Comparison of ENCODE assay signal across 8 cellular contexts in the genomic region with DNA sequence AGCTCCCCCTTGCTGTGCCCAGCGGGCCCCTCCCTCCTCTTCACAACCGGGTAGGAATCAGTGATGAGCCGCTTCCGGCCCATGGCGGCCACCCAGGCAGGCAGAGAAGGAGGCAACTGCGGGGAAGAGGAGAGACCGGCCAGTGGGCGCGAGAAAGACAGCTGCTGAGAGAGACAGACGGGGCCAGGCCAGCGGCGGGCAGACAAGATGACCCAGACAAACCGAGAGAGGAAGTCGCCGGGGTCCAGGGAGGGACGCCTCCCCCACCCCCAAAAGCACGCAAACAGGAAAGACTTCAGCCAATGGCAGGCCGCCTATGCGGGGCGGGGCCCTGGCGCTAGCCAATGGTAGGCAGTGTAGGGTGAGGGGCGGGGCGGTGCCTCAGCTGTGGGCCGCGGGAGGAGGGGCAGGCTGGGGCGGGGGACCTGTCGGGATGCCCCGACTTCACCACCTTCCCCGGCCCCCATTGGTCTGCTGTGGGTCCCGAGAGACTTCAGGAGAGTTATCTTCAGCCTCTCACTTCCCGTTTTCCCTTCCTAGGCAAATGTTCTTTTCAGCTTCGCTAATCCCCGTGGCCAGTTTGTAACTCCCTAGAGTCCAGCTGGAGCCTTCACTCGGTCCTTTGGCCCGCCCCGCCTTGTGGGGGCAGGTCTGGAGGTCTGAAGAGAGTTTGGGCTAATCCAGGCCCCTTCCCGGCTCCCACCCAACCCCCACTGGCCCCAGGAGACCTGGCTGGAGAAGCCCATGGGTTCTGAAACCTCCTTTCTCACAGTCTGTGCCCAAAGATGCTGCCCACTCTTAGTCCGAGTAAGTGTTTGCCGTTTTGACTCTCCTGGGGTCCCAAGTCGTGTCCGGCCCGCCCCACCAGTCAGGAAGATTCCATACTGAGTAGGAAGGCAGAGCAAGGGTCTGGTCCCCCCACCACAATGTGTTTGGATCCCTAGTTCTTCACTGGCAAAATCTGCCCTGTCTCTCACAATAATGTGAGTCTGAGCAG. TPM values are rescaled to one million over a fixed set of nuclear protein-coding genes. Genes with fewer than 3 reads are reported as not detected.
DNase-seq lines count a peak whose midpoint lies in the region; ATAC-seq and TF ChIP-seq lines count a peak whose summit lies in the region.

POLD4 (minus strand) TSS at position 230 of the 997 bp plus-strand sequence; CDS start at position 83, 147 bp downstream.

- CTCF ChIA-PET in CD4-positive, alpha-beta T cell (lab: Charles Lee): interaction anchor here (0.6 to 10.0 kb wide), 14 partner anchors 17 to 272 kb away, joined by 3 to 241 read pairs (median 4); partner anchors contain the start of gene CLCF1
- CTCF ChIA-PET in activated CD4-positive, alpha-beta memory T cell treated with anti-CD3 and anti-CD28 coated beads for 36 hours (lab: Charles Lee): interaction anchor here (0.6 to 16.1 kb wide), 11 partner anchors 8 to 272 kb away, joined by 3 to 995 read pairs (median 10); partner anchors contain the start of genes CLCF1 and PPP1CA

- POLR2A ChIA-PET in CD4-positive, alpha-beta T cell (lab: Charles Lee): interaction anchor here (0.8 to 4.7 kb wide), 44 partner anchors 9 to 276 kb away, joined by 3 to 81 read pairs (median 6); partner anchors contain the start of genes AIP, ANKRD13D, CLCF1 and GRK2
- POLR2A ChIA-PET in activated CD4-positive, alpha-beta memory T cell treated with anti-CD3 and anti-CD28 coated beads for 36 hours (lab: Charles Lee): interaction anchor here (0.5 to 2.2 kb wide), 16 partner anchors 8 to 276 kb away, joined by 3 to 14 read pairs (median 4); partner anchors contain the start of gene NUDT8

- no peaks in the 10 kb centered on the region for H3K9me3 Mint-ChIP-seq in CD4-positive, alpha-beta T cell
- no peaks in the 10 kb centered on the region for H3K9me3 Mint-ChIP-seq in activated CD4-positive, alpha-beta memory T cell treated with anti-CD3 and anti-CD28 coated beads for 36 hours

- H3K4me3 Mint-ChIP-seq in CD4-positive, alpha-beta T cell: peak within 1 kb of the TSS; percentile 98
- peak within 1 kb of the TSS; percentile 93 for H3K4me3 Mint-ChIP-seq in activated CD4-positive, alpha-beta memory T cell treated with anti-CD3 and anti-CD28 coated beads for 36 hours

- WGBS in lower leg skin, 2 donors: 4% methylated on average over 38 to 42 of the region's 42 CpGs

- peaks cover 58% of the 10 kb centered on the region for H3K4me1 Mint-ChIP-seq in CD4-positive, alpha-beta T cell (ENCODE audit: low read depth)
- peaks cover 43% of the 10 kb centered on the region for H3K4me1 Mint-ChIP-seq in activated CD4-positive, alpha-beta memory T cell treated with anti-CD3 and anti-CD28 coated beads for 36 hours (ENCODE audit: low read depth)

- no peaks in the 10 kb centered on the region for H3K27me3 ChIP-seq in CD4-positive, alpha-beta T cell (ENCODE audit: control insufficient read depth, insufficient read depth, low read length)
- no peaks in the 10 kb centered on the region for H3K27me3 ChIP-seq in dorsolateral prefrontal cortex

- peak within 1 kb of the TSS; percentile 69 to 98 (median 86) for H3K4me3 ChIP-seq in dorsolateral prefrontal cortex
- H3K4me3 ChIP-seq in lower leg skin (ENCODE audit: low read depth, poor library complexity, severe bottlenecking): peak within 1 kb of the TSS; percentile 78

- peak within 1 kb of the TSS; percentile 100 for H3K27ac ChIP-seq in CD4-positive, alpha-beta T cell (ENCODE audit: low read depth, low read length)
- peak within 1 kb of the TSS; percentile 85 to 100 (median 97) for H3K27ac ChIP-seq in dorsolateral prefrontal cortex

- no peaks in the 10 kb centered on the region for H3K27me3 Mint-ChIP-seq in CD4-positive, alpha-beta T cell
- H3K27me3 Mint-ChIP-seq in activated CD4-positive, alpha-beta memory T cell treated with anti-CD3 and anti-CD28 coated beads for 36 hours: no peaks in the 10 kb centered on the region

- H3K36me3 Mint-ChIP-seq in CD4-positive, alpha-beta T cell (ENCODE audit: low read depth): peaks cover 14% of the 10 kb centered on the region
- H3K36me3 Mint-ChIP-seq in activated CD4-positive, alpha-beta memory T cell treated with anti-CD3 and anti-CD28 coated beads for 36 hours: no peaks in the 10 kb centered on the region

- TF ChIP-seq CTCF in CD4-positive, alpha-beta T cell (IDR thresholded peaks at IDR 0.05): no peak
- TF ChIP-seq CTCF in dorsolateral prefrontal cortex (IDR thresholded peaks at IDR 0.05 in 54 of 56, conservative IDR thresholded peaks at IDR 0.05 in 2 of 56; ENCODE audit: low read depth in 1 of 56, partially characterized antibody in 56 of 56) (peak in 21 of 56 donors; percentile 3 to 46 (median 18)), lower leg skin (IDR thresholded peaks at IDR 0.05) (no peak)

- H3K27ac Mint-ChIP-seq in CD4-positive, alpha-beta T cell: peak within 1 kb of the TSS; percentile 99
- peak within 1 kb of the TSS; percentile 98 for H3K27ac Mint-ChIP-seq in activated CD4-positive, alpha-beta memory T cell treated with anti-CD3 and anti-CD28 coated beads for 36 hours

- DNase-seq in CD4-positive, alpha-beta T cell: peak; percentile 90 to 98 (median 95)
- DNase-seq in HK-2 (ENCODE audit: unreplicated experiment) (peak; percentile 95), NCI-H82 treated with DMSO at 0.1 percent for 48 hours (lab: John Stamatoyannopoulos, UW; ENCODE audit: unreplicated experiment) (peak; percentile 98), dorsolateral prefrontal cortex (peak; percentile 98 to 99 (median 98)), lower leg skin (ENCODE audit: low spot score in 2 of 2) (peak; percentile 98 to 100)
- DNase-seq in activated CD4-positive, alpha-beta memory T cell treated with anti-CD3 and anti-CD28 coated beads for 36 hours: peak; percentile 98
- peak; percentile 93 to 96 for DNase-seq in stimulated activated CD4-positive, alpha-beta T cell treated with anti-CD3 and anti-CD28 coated beads, Interleukin-4, amount 100 ng/mL, for 4 hours

- peak; percentile 84 for ATAC-seq in CD4-positive, alpha-beta T cell (ENCODE audit: poor library complexity)
- peak; percentile 79 for ATAC-seq in GM19455 (IDR thresholded peaks at IDR 0.05; ENCODE audit: unreplicated experiment)

- H3K9me3 ChIP-seq in CD4-positive, alpha-beta T cell (ENCODE audit: control insufficient read depth, low read length): no peaks in the 10 kb centered on the region

- intact Hi-C loops in CD4-positive, alpha-beta T cell (cut with DNase I, micrococcal nuclease): loop anchor here (1.0 to 10.0 kb wide), 7 partner anchors 20 to 399 kb away; partner anchors contain the start of genes ACY3 (in 1 of the 2), CDK2AP2 (in 1 of the 2), CLCF1 (in 1 of the 2) and NDUFV1 (in 1 of the 2)
- intact Hi-C loops in activated CD4-positive, alpha-beta memory T cell treated with anti-CD3 and anti-CD28 coated beads for 36 hours (cut with micrococcal nuclease): loop anchor here (1.0 to 10.0 kb wide), 5 partner anchors 37 to 399 kb away; partner anchors contain the start of gene PC
- intact Hi-C loops in dorsolateral prefrontal cortex (cut with DNase I) (loop anchor here in 1 of 2 donors (2.0 to 5.0 kb wide), 2 partner anchors 27 to 154 kb away; partner anchors contain the start of genes CDK2AP2 and PITPNM1), lower leg skin (cut with DNase I; ENCODE audit: low total_unique reads) (no loop called here)

- TF ChIP-seq POLR2A in lower leg skin (IDR thresholded peaks at IDR 0.05): peak in 1 of 2 donors; percentile 66

RNA-seq across cellular contexts. Expression of gene POLD4, which starts in this region (rescaled TPM):
- 10 to 100 TPM; 31.7 to 39.5 TPM for total RNA-seq in CD4-positive, alpha-beta T cell
- total RNA-seq in activated CD4-positive, alpha-beta memory T cell treated with anti-CD3 and anti-CD28 coated beads for 36 hours: 10 to 100 TPM; 62.0 to 67.4 TPM
- total RNA-seq in dorsolateral prefrontal cortex (10 to 100 TPM; 11.4 to 49.5 (median 26.7) TPM), lower leg skin (100 to 1,000 TPM in 1 of 4 donors, 10 to 100 TPM in 3; 82.3 to 126 (median 86.4) TPM)

Comparison
In these comparisons a context has a peak if more than half of its experiments do, and no peak if none do; other contexts are left out.
1. Peak in every context shown above with its lines: DNase-seq, ATAC-seq, H3K4me3 ChIP-seq and H3K27ac ChIP-seq.